Comparison of ENCODE assay signal across 8 cellular contexts in genomic region chr2:164474873-164475272, GRCh38.
"Had no signal": no experiment of that assay in that cellular context is flagged by ENCODE, and none has a peak within 500 bp of the region (broad histone marks: within the 10 kb centered on the region; RNA-seq: fewer than 3 reads in every experiment).

No MANE protein-coding gene starts in this region.

- FAIRE-seq: G401.6, GM12878, GM12891, GM12892, GM18507, GM19239 had no signal

- DNase-seq: GDM1, GF-D8 had no signal

- ATAC-seq: GM12878 had no signal

- H3K4me3 ChIP-seq: GM12878 had no signal
